ENCODE assay signal across 8 cellular contexts in genomic region chr1:204806943-204807624, GRCh38.
DNase-seq lines count a peak whose midpoint lies in the region; ATAC-seq lines count a peak whose summit lies in the region.

No MANE protein-coding gene starts in this region.

- peak; percentile 75 for ATAC-seq in GM21526 (IDR thresholded peaks at IDR 0.05; ENCODE audit: low FRiP score, unreplicated experiment)

- no peak overlapping the region for H3K27ac ChIP-seq in HUES6 (ENCODE audit: low read depth, low read length)

- H3K27me3 ChIP-seq in HUES6 (ENCODE audit: control insufficient read depth, insufficient read depth, low read length): peaks cover 8% of the 10 kb centered on the region; the same call in 1 of the 2 replicates
- no peaks in the 10 kb centered on the region for H3K27me3 ChIP-seq in mononuclear cell (ENCODE audit: insufficient read depth, low read length)

- H3K36me3 ChIP-seq in HUES6 (ENCODE audit: control insufficient read depth, insufficient read depth, low read length): no peaks in the 10 kb centered on the region

- H3K9me3 ChIP-seq in HUES6 (ENCODE audit: control insufficient read depth, insufficient read depth, low read depth, low read length) (no peaks in the 10 kb centered on the region), mononuclear cell (ENCODE audit: low read depth, low read length) (no peaks in the 10 kb centered on the region)

- H3K9ac ChIP-seq in HUES6 (ENCODE audit: low read length): peak overlapping the region; percentile 62

- peak; percentile 93 for DNase-seq in COLO829 (ENCODE audit: low spot score)
- peak; percentile 53 for DNase-seq in NOMO-1 treated with dmso at 0.1 percent for 144 hours (lab: John Stamatoyannopoulos, UW; ENCODE audit: unreplicated experiment)
- peak; percentile 82 for DNase-seq in activated CD8-positive, alpha-beta memory T cell treated with anti-CD3 and anti-CD28 coated beads, Interleukin-2, amount 50 U/mL, for 4 hours
- peak; percentile 79 for DNase-seq in epidermal melanocyte (ENCODE audit: insufficient read length, low spot score)
- DNase-seq in stimulated activated CD8-positive, alpha-beta memory T cell treated with anti-CD3 and anti-CD28 coated beads, Interleukin-15, amount 100 ng/mL, for 48 hours (ENCODE audit: low read depth in 2 of 2): peak; percentile 71 to 74

- H3K4me1 ChIP-seq in HUES6 (ENCODE audit: control insufficient read depth, insufficient read depth, low read length) (peaks cover 3% of the 10 kb centered on the region; the same call in 1 of the 2 replicates), mononuclear cell (ENCODE audit: insufficient read depth, low read length) (peaks cover 14% of the 10 kb centered on the region)

- H3K4me3 ChIP-seq in HUES6 (ENCODE audit: low read depth, low read length) (peak overlapping the region; percentile 65), mononuclear cell (ENCODE audit: low read length) (peak overlapping the region; percentile 28)
